ENCODE assay signal across 43 cellular contexts in the genomic region with DNA sequence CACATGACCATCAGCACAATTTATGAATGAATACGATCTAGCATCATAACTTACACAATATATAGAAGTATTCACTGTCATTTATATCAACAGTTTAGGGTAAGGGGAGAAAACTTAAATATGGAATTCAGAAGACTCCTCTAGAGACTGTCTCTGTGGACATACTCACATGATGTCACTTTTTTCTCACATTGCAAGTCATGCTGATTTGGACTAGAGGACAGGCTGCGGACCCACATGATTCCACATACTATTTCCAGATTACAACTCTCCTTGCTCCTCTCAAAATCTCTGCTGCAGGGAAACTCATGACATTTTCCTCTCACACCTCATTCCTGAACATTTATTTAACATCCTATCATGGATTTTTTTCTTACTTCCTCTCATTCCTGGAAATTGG. TPM values are rescaled to one million over a fixed set of nuclear protein-coding genes. Genes with fewer than 3 reads are reported as not detected.
"Had no signal": no experiment of that assay in that cellular context is flagged by ENCODE, and none has a peak within 500 bp of the region (broad histone marks: within the 10 kb centered on the region; RNA-seq: fewer than 3 reads in every experiment).

No MANE protein-coding gene starts in this region.

- ATAC-seq: activated naive CD4-positive, alpha-beta T cell treated with anti-CD3 and anti-CD28 coated beads, Interleukin-2, amount 50 U/mL, for 72 hours; activated naive CD8-positive, alpha-beta T cell treated with anti-CD3 and anti-CD28 coated beads, Interleukin-2, amount 50 U/mL, for 24 hours; activated T-cell treated with anti-CD3 and anti-CD28 coated beads, Interleukin-2, amount 50 U/mL, for 4 hours; activated T-cell treated with anti-CD3 and anti-CD28 coated beads, Interleukin-2, amount 50 U/mL, for 72 hours; activated T-helper 17 cell treated with anti-CD3 and anti-CD28 coated beads, Interleukin-2, amount 50 U/mL, for 72 hours; body of pancreas had no signal

- H3K4me1 Mint-ChIP-seq: activated naive CD4-positive, alpha-beta T cell treated with anti-CD3 and anti-CD28 coated beads, Interleukin-2, amount 10 ng/mL, durations not matched to agents 7 days and 5 days; activated naive CD4-positive, alpha-beta T cell treated with anti-CD3 and anti-CD28 coated beads, Interleukin-2, amount 50 U/mL, for 24 hours; activated naive CD8-positive, alpha-beta T cell treated with anti-CD3 and anti-CD28 coated beads for 36 hours; activated naive CD8-positive, alpha-beta T cell treated with anti-CD3 and anti-CD28 coated beads, Interleukin-2, amount 10 ng/mL, durations not matched to agents 7 days and 5 days; activated naive CD8-positive, alpha-beta T cell treated with anti-CD3 and anti-CD28 coated beads, Interleukin-2, amount 50 U/mL, for 24 hours; activated T-helper 17 cell treated with anti-CD3 and anti-CD28 coated beads, Interleukin-2, amount 50 U/mL, for 72 hours; central memory CD8-positive, alpha-beta T cell had no signal

- H3K4me3 ChIP-seq: adrenal gland, ascending aorta, body of pancreas, breast epithelium, cardiac muscle cell had no signal

- H3K4me3 Mint-ChIP-seq: activated naive CD4-positive, alpha-beta T cell treated with anti-CD3 and anti-CD28 coated beads for 36 hours; activated naive CD4-positive, alpha-beta T cell treated with anti-CD3 and anti-CD28 coated beads, Interleukin-2, amount 10 ng/mL, durations not matched to agents 7 days and 5 days; activated naive CD4-positive, alpha-beta T cell treated with anti-CD3 and anti-CD28 coated beads, Interleukin-2, amount 50 U/mL, for 24 hours; activated naive CD8-positive, alpha-beta T cell; activated naive CD8-positive, alpha-beta T cell treated with anti-CD3 and anti-CD28 coated beads for 36 hours; activated naive CD8-positive, alpha-beta T cell treated with anti-CD3 and anti-CD28 coated beads, Interleukin-2, amount 10 ng/mL, durations not matched to agents 7 days and 5 days; activated naive CD8-positive, alpha-beta T cell treated with anti-CD3 and anti-CD28 coated beads, Interleukin-2, amount 50 U/mL, for 24 hours; activated T-cell treated with anti-CD3 and anti-CD28 coated beads, Interleukin-2, amount 50 U/mL, for 24 hours; activated T-cell treated with anti-CD3 and anti-CD28 coated beads, Interleukin-2, amount 50 U/mL, for 4 hours; activated T-cell treated with anti-CD3 and anti-CD28 coated beads, Interleukin-2, amount 50 U/mL, for 72 hours; activated T-helper 1 cell treated with anti-CD3 and anti-CD28 coated beads, Interleukin-12 subunit alpha, Interleukin-12 subunit beta, Interleukin-2, Interleukin-4 antibody, amounts not matched to agents 30 ng/mL and 10 ng/mL and 1 ng/mL, durations not matched to agents 14 hours and 24 hours and 36 hours; activated T-helper 17 cell treated with anti-CD3 and anti-CD28 coated beads, Interleukin-2, amount 50 U/mL, for 72 hours; brain; central memory CD8-positive, alpha-beta T cell had no signal

- H3K36me3 Mint-ChIP-seq: activated naive CD4-positive, alpha-beta T cell treated with anti-CD3 and anti-CD28 coated beads, Interleukin-2, amount 10 ng/mL, durations not matched to agents 7 days and 5 days; activated naive CD4-positive, alpha-beta T cell treated with anti-CD3 and anti-CD28 coated beads, Interleukin-2, amount 50 U/mL, for 24 hours; activated naive CD4-positive, alpha-beta T cell treated with anti-CD3 and anti-CD28 coated beads, Interleukin-2, amount 50 U/mL, for 72 hours; activated naive CD8-positive, alpha-beta T cell; activated naive CD8-positive, alpha-beta T cell treated with anti-CD3 and anti-CD28 coated beads for 36 hours; activated naive CD8-positive, alpha-beta T cell treated with anti-CD3 and anti-CD28 coated beads, Interleukin-2, amount 10 ng/mL, durations not matched to agents 7 days and 5 days; brain had no signal

- H3K27ac ChIP-seq: adrenal gland, ascending aorta, body of pancreas, brain microvascular endothelial cell, breast epithelium, cardiac muscle cell had no signal

- H3K27me3 ChIP-seq: adrenal gland, ascending aorta, body of pancreas, brain microvascular endothelial cell, cardiac muscle cell had no signal

- H3K9me3 ChIP-seq: adrenal gland, ascending aorta, body of pancreas, breast epithelium had no signal

- H3K9me3 Mint-ChIP-seq: activated naive CD4-positive, alpha-beta T cell treated with anti-CD3 and anti-CD28 coated beads for 36 hours; activated naive CD4-positive, alpha-beta T cell treated with anti-CD3 and anti-CD28 coated beads, Interleukin-2, amount 10 ng/mL, durations not matched to agents 7 days and 5 days; activated naive CD4-positive, alpha-beta T cell treated with anti-CD3 and anti-CD28 coated beads, Interleukin-2, amount 50 U/mL, for 24 hours; activated naive CD4-positive, alpha-beta T cell treated with anti-CD3 and anti-CD28 coated beads, Interleukin-2, amount 50 U/mL, for 72 hours; activated naive CD8-positive, alpha-beta T cell treated with anti-CD3 and anti-CD28 coated beads for 36 hours; activated naive CD8-positive, alpha-beta T cell treated with anti-CD3 and anti-CD28 coated beads, Interleukin-2, amount 10 ng/mL, durations not matched to agents 7 days and 5 days; activated naive CD8-positive, alpha-beta T cell treated with anti-CD3 and anti-CD28 coated beads, Interleukin-2, amount 50 U/mL, for 24 hours; activated T-cell treated with anti-CD3 and anti-CD28 coated beads, Interleukin-2, amount 50 U/mL, for 24 hours; activated T-cell treated with anti-CD3 and anti-CD28 coated beads, Interleukin-2, amount 50 U/mL, for 4 hours; activated T-cell treated with anti-CD3 and anti-CD28 coated beads, Interleukin-2, amount 50 U/mL, for 72 hours; activated T-helper 1 cell treated with anti-CD3 and anti-CD28 coated beads, Interleukin-12 subunit alpha, Interleukin-12 subunit beta, Interleukin-2, Interleukin-4 antibody, amounts not matched to agents 30 ng/mL and 10 ng/mL and 1 ng/mL, durations not matched to agents 14 hours and 24 hours and 36 hours; activated T-helper 17 cell treated with anti-CD3 and anti-CD28 coated beads, Interleukin-2, amount 50 U/mL, for 72 hours; activated T-helper 2 cell treated with anti-CD3 and anti-CD28 coated beads, Interferon-gamma antibody, Interleukin-2, Interleukin-4, amounts not matched to agents 10 μg/mL and 5 μg/mL and 100 μg/mL, durations not matched to agents 14 hours and 24 hours and 36 hours; brain; central memory CD8-positive, alpha-beta T cell had no signal

- FAIRE-seq: astrocyte, bronchial epithelial cell had no signal

- DNase-seq: activated effector memory CD4-positive, alpha-beta T cell treated with anti-CD3 and anti-CD28 coated beads, Interleukin-2, amount 50 U/mL, for 16 hours; activated effector memory CD4-positive, alpha-beta T cell treated with Interleukin-2 at 50 U/mL for 16 hours; activated gamma-delta T cell; activated gamma-delta T cell treated with Interleukin-2 at 50 U/mL for 16 hours; activated naive CD4-positive, alpha-beta T cell; activated naive CD4-positive, alpha-beta T cell treated with anti-CD3 and anti-CD28 coated beads for 36 hours; activated naive CD4-positive, alpha-beta T cell treated with anti-CD3 and anti-CD28 coated beads, Interleukin-2, amount 10 ng/mL, durations not matched to agents 7 days and 5 days; activated naive CD4-positive, alpha-beta T cell treated with anti-CD3 and anti-CD28 coated beads, Interleukin-2, amount 50 U/mL, for 16 hours; activated naive CD4-positive, alpha-beta T cell treated with Interleukin-2 at 50 U/mL for 16 hours; activated naive CD8-positive, alpha-beta T cell treated with anti-CD3 and anti-CD28 coated beads for 36 hours; activated naive CD8-positive, alpha-beta T cell treated with anti-CD3 and anti-CD28 coated beads, Interleukin-2, amount 10 ng/mL, durations not matched to agents 7 days and 5 days; activated naive CD8-positive, alpha-beta T cell treated with anti-CD3 and anti-CD28 coated beads, Interleukin-2, amount 50 U/mL, for 24 hours; activated T-cell treated with anti-CD3 and anti-CD28 coated beads, Interleukin-2, amount 50 U/mL, for 24 hours; activated T-cell treated with anti-CD3 and anti-CD28 coated beads, Interleukin-2, amount 50 U/mL, for 4 hours; activated T-cell treated with anti-CD3 and anti-CD28 coated beads, Interleukin-2, amount 50 U/mL, for 48 hours; activated T-cell treated with anti-CD3 and anti-CD28 coated beads, Interleukin-2, amount 50 U/mL, for 72 hours; adrenal gland; amniotic stem cell; amygdala; anterior cingulate cortex; aorta; body of pancreas; brain microvascular endothelial cell; caudate nucleus; central memory CD4-positive, alpha-beta T cell; cerebellar nuclear complex had no signal

- H3K27me3 Mint-ChIP-seq: activated naive CD4-positive, alpha-beta T cell treated with anti-CD3 and anti-CD28 coated beads, Interleukin-2, amount 10 ng/mL, durations not matched to agents 7 days and 5 days; activated naive CD4-positive, alpha-beta T cell treated with anti-CD3 and anti-CD28 coated beads, Interleukin-2, amount 50 U/mL, for 24 hours; activated naive CD8-positive, alpha-beta T cell treated with anti-CD3 and anti-CD28 coated beads for 36 hours; activated naive CD8-positive, alpha-beta T cell treated with anti-CD3 and anti-CD28 coated beads, Interleukin-2, amount 10 ng/mL, durations not matched to agents 7 days and 5 days; activated naive CD8-positive, alpha-beta T cell treated with anti-CD3 and anti-CD28 coated beads, Interleukin-2, amount 50 U/mL, for 24 hours; activated T-cell treated with anti-CD3 and anti-CD28 coated beads, Interleukin-2, amount 50 U/mL, for 24 hours; activated T-helper 17 cell treated with anti-CD3 and anti-CD28 coated beads, Interleukin-2, amount 50 U/mL, for 72 hours; brain; central memory CD8-positive, alpha-beta T cell had no signal

- H3K27ac Mint-ChIP-seq: activated naive CD4-positive, alpha-beta T cell treated with anti-CD3 and anti-CD28 coated beads for 36 hours; activated naive CD4-positive, alpha-beta T cell treated with anti-CD3 and anti-CD28 coated beads, Interleukin-2, amount 10 ng/mL, durations not matched to agents 7 days and 5 days; activated naive CD4-positive, alpha-beta T cell treated with anti-CD3 and anti-CD28 coated beads, Interleukin-2, amount 50 U/mL, for 24 hours; activated naive CD4-positive, alpha-beta T cell treated with anti-CD3 and anti-CD28 coated beads, Interleukin-2, amount 50 U/mL, for 72 hours; activated naive CD8-positive, alpha-beta T cell; activated naive CD8-positive, alpha-beta T cell treated with anti-CD3 and anti-CD28 coated beads for 36 hours; activated naive CD8-positive, alpha-beta T cell treated with anti-CD3 and anti-CD28 coated beads, Interleukin-2, amount 10 ng/mL, durations not matched to agents 7 days and 5 days; activated naive CD8-positive, alpha-beta T cell treated with anti-CD3 and anti-CD28 coated beads, Interleukin-2, amount 50 U/mL, for 24 hours; activated T-cell treated with anti-CD3 and anti-CD28 coated beads, Interleukin-2, amount 50 U/mL, for 24 hours; activated T-cell treated with anti-CD3 and anti-CD28 coated beads, Interleukin-2, amount 50 U/mL, for 72 hours; activated T-helper 1 cell treated with anti-CD3 and anti-CD28 coated beads, Interleukin-12 subunit alpha, Interleukin-12 subunit beta, Interleukin-2, Interleukin-4 antibody, amounts not matched to agents 30 ng/mL and 10 ng/mL and 1 ng/mL, durations not matched to agents 14 hours and 24 hours and 36 hours; activated T-helper 17 cell treated with anti-CD3 and anti-CD28 coated beads, Interleukin-2, amount 50 U/mL, for 72 hours; activated T-helper 2 cell treated with anti-CD3 and anti-CD28 coated beads, Interferon-gamma antibody, Interleukin-2, Interleukin-4, amounts not matched to agents 10 μg/mL and 5 μg/mL and 100 μg/mL, durations not matched to agents 14 hours and 24 hours and 36 hours; brain had no signal

- H3K36me3 ChIP-seq: adrenal gland, ascending aorta, brain microvascular endothelial cell, breast epithelium, cardiac muscle cell had no signal

- H3K4me1 ChIP-seq: adrenal gland, ascending aorta, body of pancreas, breast epithelium had no signal

RNA-seq across cellular contexts. Expression of a gene that starts 13.4 kb away (rescaled TPM):
- total RNA-seq: activated naive CD4-positive, alpha-beta T cell treated with anti-CD3 and anti-CD28 coated beads for 36 hours; activated naive CD4-positive, alpha-beta T cell treated with anti-CD3 and anti-CD28 coated beads, Interleukin-2, amount 50 U/mL, for 72 hours; activated naive CD8-positive, alpha-beta T cell treated with anti-CD3 and anti-CD28 coated beads for 36 hours; activated naive CD8-positive, alpha-beta T cell treated with anti-CD3 and anti-CD28 coated beads, Interleukin-2, amount 10 ng/mL, durations not matched to agents 7 days and 5 days; activated T-cell treated with anti-CD3 and anti-CD28 coated beads, Interleukin-2, amount 50 U/mL, for 4 hours; activated T-cell treated with anti-CD3 and anti-CD28 coated beads, Interleukin-2, amount 50 U/mL, for 72 hours; activated T-helper 1 cell treated with anti-CD3 and anti-CD28 coated beads, Interleukin-12 subunit alpha, Interleukin-12 subunit beta, Interleukin-2, Interleukin-4 antibody, amounts not matched to agents 30 ng/mL and 10 ng/mL and 1 ng/mL, durations not matched to agents 14 hours and 24 hours and 36 hours; activated T-helper 17 cell treated with anti-CD3 and anti-CD28 coated beads, Interleukin-2, amount 50 U/mL, for 72 hours; activated T-helper 2 cell treated with anti-CD3 and anti-CD28 coated beads, Interferon-gamma antibody, Interleukin-2, Interleukin-4, amounts not matched to agents 10 μg/mL and 5 μg/mL and 100 μg/mL, durations not matched to agents 14 hours and 24 hours and 36 hours; adrenal gland; aorta; ascending aorta; astrocyte; body of pancreas; breast epithelium; bronchial epithelial cell; cardiac muscle cell; cardiac septum; cerebellum; chondrocyte had no signal
- polyA plus RNA-seq: adipose tissue, adrenal gland, aorta, cardiac muscle cell had no signal
